Comparison of ENCODE assay signal across 8 cellular contexts in genomic region chrX:154980330-154981115, GRCh38. TPM values are rescaled to one million over a fixed set of nuclear protein-coding genes. Genes with fewer than 3 reads are reported as not detected.
DNase-seq lines count a peak whose midpoint lies in the region; ATAC-seq, FAIRE-seq and TF ChIP-seq lines count a peak whose summit lies in the region.

No MANE protein-coding gene starts in this region.

- H3K27me3 ChIP-seq in MM.1S (replicated peaks; ENCODE audit: insufficient read depth, low read length), result no peaks in the 10 kb centered on the region
- H3K27me3 ChIP-seq in left ventricle myocardium inferior (ENCODE audit: low read depth), result no peaks in the 10 kb centered on the region

- peak overlapping the region; percentile 67 for H3K27ac Mint-ChIP-seq in activated naive CD8-positive, alpha-beta T cell treated with anti-CD3 and anti-CD28 coated beads for 36 hours

- no peak for ATAC-seq in HG02610 (IDR thresholded peaks at IDR 0.05; ENCODE audit: unreplicated experiment)

- H3K4me3 ChIP-seq in MM.1S (ENCODE audit: low read length) (peak overlapping the region; percentile 41), left ventricle myocardium inferior (peak overlapping the region; percentile 56)

- peak; percentile 88 for FAIRE-seq in H54 (lab: Jason Lieb, UNC)

- H3K9me3 ChIP-seq in MM.1S (replicated peaks; ENCODE audit: insufficient read depth, low read length) (no peaks in the 10 kb centered on the region), left ventricle myocardium inferior (replicated peaks) (no peaks in the 10 kb centered on the region)

- intact Hi-C loops in left ventricle myocardium inferior (cut with micrococcal nuclease), result no loop called here

- H3K36me3 Mint-ChIP-seq in activated naive CD8-positive, alpha-beta T cell treated with anti-CD3 and anti-CD28 coated beads for 36 hours, result no peaks in the 10 kb centered on the region

- no peak for TF ChIP-seq POLR2A in H54 (IDR thresholded peaks at IDR 0.05; ENCODE audit: low read depth, low read length)

- H3K4me3 Mint-ChIP-seq in activated naive CD8-positive, alpha-beta T cell treated with anti-CD3 and anti-CD28 coated beads for 36 hours, result peak overlapping the region; percentile 76

- H3K9ac ChIP-seq in MM.1S (ENCODE audit: low read length), result peak overlapping the region; percentile 28; the same call in 1 of the 2 replicates

- peak overlapping the region; percentile 79 for H2AFZ ChIP-seq in MM.1S (ENCODE audit: low read length)

- no peaks in the 10 kb centered on the region for H3K9me3 Mint-ChIP-seq in activated naive CD8-positive, alpha-beta T cell treated with anti-CD3 and anti-CD28 coated beads for 36 hours

- peak overlapping the region; percentile 75 for H3K4me2 ChIP-seq in MM.1S (ENCODE audit: low read depth, low read length)

- DNase-seq in GM03348 (ENCODE audit: low spot score), result peak; percentile 68
- DNase-seq in H54 (ENCODE audit: insufficient read length, low spot score), result peak; percentile 26
- DNase-seq in MM.1S, result peak; percentile 80
- peak; percentile 4 for DNase-seq in SKM-1 (lab: John Stamatoyannopoulos, UW; ENCODE audit: unreplicated experiment)
- DNase-seq in activated naive CD8-positive, alpha-beta T cell treated with anti-CD3 and anti-CD28 coated beads for 36 hours, result peak; percentile 68
- DNase-seq in left ventricle myocardium inferior, result peak; percentile 59
- DNase-seq in retina, result peak; percentile 71

- H3K4me1 Mint-ChIP-seq in activated naive CD8-positive, alpha-beta T cell treated with anti-CD3 and anti-CD28 coated beads for 36 hours, result peaks cover 7% of the 10 kb centered on the region

- H3K27me3 Mint-ChIP-seq in activated naive CD8-positive, alpha-beta T cell treated with anti-CD3 and anti-CD28 coated beads for 36 hours, result no peaks in the 10 kb centered on the region

- H3K27ac ChIP-seq in MM.1S (ENCODE audit: low read length), result no peak overlapping the region
- peak overlapping the region; percentile 23 for H3K27ac ChIP-seq in left ventricle myocardium inferior (replicated peaks)

- H3K36me3 ChIP-seq in MM.1S (replicated peaks; ENCODE audit: insufficient read depth, low read length) (no peaks in the 10 kb centered on the region), left ventricle myocardium inferior (no peaks in the 10 kb centered on the region)

- no peaks in the 10 kb centered on the region for H3K4me1 ChIP-seq in MM.1S (ENCODE audit: low read length)
- H3K4me1 ChIP-seq in left ventricle myocardium inferior, result peaks cover 4% of the 10 kb centered on the region

- no peaks in the 10 kb centered on the region for H3K79me2 ChIP-seq in MM.1S (ENCODE audit: low read length)

- no peaks in the 10 kb centered on the region for H3F3A ChIP-seq in MM.1S (ENCODE audit: insufficient read depth, low read length)

- H3K9me2 ChIP-seq in MM.1S (replicated peaks; ENCODE audit: insufficient read depth, low read length), result no peaks in the 10 kb centered on the region

- H4K20me1 ChIP-seq in MM.1S (ENCODE audit: insufficient read depth, low read length), result no peaks in the 10 kb centered on the region

- TF ChIP-seq CTCF in MM.1S (IDR thresholded peaks at IDR 0.05; ENCODE audit: low read length) (peak; percentile 78), left ventricle myocardium inferior (IDR thresholded peaks at IDR 0.05; ENCODE audit: borderline replicate concordance) (peak; percentile 73)

RNA-seq across cellular contexts. Expression of gene F8, which starts 42.0 kb away (rescaled TPM):
- total RNA-seq in activated naive CD8-positive, alpha-beta T cell treated with anti-CD3 and anti-CD28 coated beads for 36 hours, result 1 to 10 TPM; 4.3 TPM
- 49.7 TPM for total RNA-seq in left ventricle myocardium inferior

RNA-seq across cellular contexts. Expression of gene FUNDC2, which starts 46.1 kb away (rescaled TPM):
- total RNA-seq in activated naive CD8-positive, alpha-beta T cell treated with anti-CD3 and anti-CD28 coated beads for 36 hours, result 10 to 100 TPM; 97.3 to 99.7 TPM
- 364 TPM for total RNA-seq in left ventricle myocardium inferior

Comparison
In these comparisons a context has a peak if more than half of its experiments do, and no peak if none do; other contexts are left out.
1. DNase-seq: peak in every context shown above with its lines; median percentile 80 in MM.1S; 71 in retina; 68 in GM03348; 68 in activated naive CD8-positive, alpha-beta T cell treated with anti-CD3 and anti-CD28 coated beads for 36 hours; 59 in left ventricle myocardium inferior; 26 in H54; 4 in SKM-1.